19 cellular contexts compared by ENCODE assay signal in genomic region chr4:37438880-37439279, GRCh38.
DNase-seq lines count a peak whose midpoint lies in the region; ATAC-seq, FAIRE-seq and TF ChIP-seq lines count a peak whose summit lies in the region.
"Had no signal": no experiment of that assay in that cellular context is flagged by ENCODE, and none has a peak within 500 bp of the region (broad histone marks: within the 10 kb centered on the region; RNA-seq: fewer than 3 reads in every experiment).

No MANE protein-coding gene starts in this region.

- no peak for TF ChIP-seq CTCF in HEK293 (tag by site-specific recombination; IDR thresholded peaks at IDR 0.05)
- TF ChIP-seq CTCF in body of pancreas (IDR thresholded peaks at IDR 0.05), result no peak

- no peaks in the 10 kb centered on the region for H3K4me1 Mint-ChIP-seq in stimulated activated naive CD8-positive, alpha-beta T cell treated with anti-CD3 and anti-CD28 coated beads, Interleukin-15, amount 100 ng/mL, for 72 hours
- H3K4me1 Mint-ChIP-seq: B cell had no signal

- no peak overlapping the region for H3K27ac Mint-ChIP-seq in stimulated activated naive CD8-positive, alpha-beta T cell treated with anti-CD3 and anti-CD28 coated beads, Interleukin-15, amount 100 ng/mL, for 72 hours
- H3K27ac Mint-ChIP-seq: B cell; CD4-positive, alpha-beta T cell had no signal

- no peak overlapping the region for H3K4me3 Mint-ChIP-seq in stimulated activated naive CD8-positive, alpha-beta T cell treated with anti-CD3 and anti-CD28 coated beads, Interleukin-15, amount 100 ng/mL, for 72 hours
- H3K4me3 Mint-ChIP-seq: B cell; CD4-positive, alpha-beta T cell had no signal

- WGBS in body of pancreas, 2 donors, result 37 to 54% methylated on average over 6 of the region's 6 CpGs
- 52 to 56% (median 54%) methylated on average over 6 of the region's 6 CpGs for WGBS in small intestine, 3 donors

- H3K9me3 ChIP-seq in HEK293 (ENCODE audit: control insufficient read depth, insufficient read depth, low read depth, low read length), result no peaks in the 10 kb centered on the region
- H3K9me3 ChIP-seq in body of pancreas, result no peaks in the 10 kb centered on the region
- H3K9me3 ChIP-seq in small intestine (ENCODE audit: control insufficient read depth, low read depth), result no peaks in the 10 kb centered on the region

- H3K36me3 ChIP-seq in HEK293 (ENCODE audit: control insufficient read depth in 2 of 2, insufficient read depth in 1 of 2, low read length in 2 of 2) (no peaks in the 10 kb centered on the region), body of pancreas (replicated peaks in 1 of 2; ENCODE audit: insufficient read depth in 1 of 2, low read depth in 2 of 2) (no peaks in the 10 kb centered on the region), small intestine (ENCODE audit: control insufficient read depth in 2 of 2, insufficient read depth in 2 of 2, low read length in 2 of 2) (no peaks in the 10 kb centered on the region)

- H3K27me3 ChIP-seq in body of pancreas, result no peaks in the 10 kb centered on the region
- H3K27me3 ChIP-seq in small intestine (ENCODE audit: control insufficient read depth in 2 of 2, insufficient read depth in 2 of 2, low read length in 2 of 2), result no peaks in the 10 kb centered on the region

- H3K27ac ChIP-seq in HEK293 (ENCODE audit: extremely low read depth, low read depth, low read length), result no peak overlapping the region
- no peak overlapping the region for H3K27ac ChIP-seq in body of pancreas
- no peak overlapping the region for H3K27ac ChIP-seq in small intestine (ENCODE audit: low read depth in 1 of 2, low read length in 1 of 2)

- TF ChIP-seq POLR2A in body of pancreas (IDR thresholded peaks at IDR 0.05), result no peak

- CTCF ChIA-PET in HEK293 (lab: Yijun Ruan, JAX), result no interaction called here

- H3K4me3 ChIP-seq in HEK293 (ENCODE audit: low read depth, low read length) (no peak overlapping the region), body of pancreas (no peak overlapping the region), small intestine (ENCODE audit: low read depth in 1 of 2, low read length in 2 of 2) (no peak overlapping the region)

- intact Hi-C loops in body of pancreas (cut with DNase I), result no loop called here

- DNase-seq in body of pancreas (no peak), small intestine (peak; percentile 19), NCI-H2107 treated with DMSO at 0.1 percent for 48 hours (lab: John Stamatoyannopoulos, UW; ENCODE audit: unreplicated experiment) (no peak), NCI-H1092 (lab: John Stamatoyannopoulos, UW) (no peak), islet precursor cell (no peak)
- DNase-seq in stimulated activated naive CD8-positive, alpha-beta T cell treated with anti-CD3 and anti-CD28 coated beads, Interleukin-15, amount 100 ng/mL, for 72 hours, result no peak
- DNase-seq: Calu3; CD4-positive, alpha-beta T cell; DMS79 treated with DMSO at 0.1 percent for 48 hours; Karpas-422; NCI-H1436; NCI-H2081; NCI-H226; NCI-H526; OCI-M1 had no signal

- FAIRE-seq in islet of Langerhans (lab: Jason Lieb, UNC) (peak; percentile 33), small intestine (lab: Jason Lieb, UNC) (no peak)
- FAIRE-seq: G401.6 had no signal

- H3K9me3 Mint-ChIP-seq in stimulated activated naive CD8-positive, alpha-beta T cell treated with anti-CD3 and anti-CD28 coated beads, Interleukin-15, amount 100 ng/mL, for 72 hours, result no peaks in the 10 kb centered on the region
- H3K9me3 Mint-ChIP-seq: CD4-positive, alpha-beta T cell had no signal

- no peaks in the 10 kb centered on the region for H3K4me1 ChIP-seq in HEK293 (ENCODE audit: control insufficient read depth, insufficient read depth, low read length)
- peaks cover 29% of the 10 kb centered on the region for H3K4me1 ChIP-seq in body of pancreas
- peaks cover 3 to 6% of the 10 kb centered on the region in 2 donors for H3K4me1 ChIP-seq in small intestine (ENCODE audit: control insufficient read depth in 2 of 2, insufficient read depth in 1 of 2, low read depth in 1 of 2, low read length in 1 of 2)

- peaks cover 40% of the 10 kb centered on the region for H3K27me3 Mint-ChIP-seq in stimulated activated naive CD8-positive, alpha-beta T cell treated with anti-CD3 and anti-CD28 coated beads, Interleukin-15, amount 100 ng/mL, for 72 hours

- POLR2A ChIA-PET in HEK293 (lab: Yijun Ruan, JAX), result no interaction called here

- ATAC-seq in body of pancreas, result peak; percentile 43
- ATAC-seq in stimulated activated naive CD8-positive, alpha-beta T cell treated with anti-CD3 and anti-CD28 coated beads, Interleukin-15, amount 100 ng/mL, for 72 hours, result no peak

TF ChIP-seq in HEK293, 187 proteins besides CTCF, POLR2A, EP300 and RAD21:
- TF ChIP-seq BCL6B (tag by site-specific recombination; IDR thresholded peaks at IDR 0.05) (peak; percentile 48; the same call in 1 of the 2 replicates), ZNF544 (tag by site-specific recombination; IDR thresholded peaks at IDR 0.05) (no peak)
